In the genomic region with DNA sequence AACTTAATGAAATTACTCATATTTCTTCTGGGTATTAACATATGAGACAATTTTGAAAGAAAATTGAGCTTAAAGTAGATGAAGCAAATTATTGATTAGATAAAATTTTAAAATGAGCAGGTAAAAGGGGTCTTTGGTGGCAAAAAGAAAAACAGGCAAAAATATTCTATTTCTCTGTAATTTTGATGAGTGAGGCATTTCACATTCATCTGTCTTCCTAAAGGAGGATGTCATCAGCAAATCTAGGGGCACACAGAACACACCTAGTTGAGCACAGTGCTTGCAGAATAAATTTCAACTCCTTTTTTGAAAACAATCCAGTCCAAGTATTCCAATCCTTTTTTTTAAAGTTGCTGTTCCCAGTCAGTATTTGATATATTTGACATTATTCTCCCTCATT, we compare ENCODE assay signal across 38 cellular contexts. TPM values are rescaled to one million over a fixed set of nuclear protein-coding genes. Genes with fewer than 3 reads are reported as not detected.
"Had no signal": no experiment of that assay in that cellular context is flagged by ENCODE, and none has a peak within 500 bp of the region (broad histone marks: within the 10 kb centered on the region; RNA-seq: fewer than 3 reads in every experiment).

No MANE protein-coding gene starts in this region.

- H3K27me3 ChIP-seq: MG63 had no signal

- H3K4me3 ChIP-seq: MG63 had no signal

- DNase-seq: Karpas-422, Kasumi-1, MG63, MM.1S, MV-4-11, NCI-H1048, NCI-H1092, NCI-H1092 treated with DMSO at 0.1 percent for 48 hours, NCI-H1105, NCI-H1105 treated with DMSO at 0.1 percent for 48 hours, NCI-H1417, NCI-H1417 treated with DMSO at 0.1 percent for 48 hours, NCI-H1436, NCI-H1436 treated with DMSO at 0.1 percent for 48 hours, NCI-H146, NCI-H1694, NCI-H1694 treated with DMSO at 0.1 percent for 48 hours, NCI-H187, NCI-H187 treated with DMSO at 0.1 percent for 48 hours, NCI-H1930, NCI-H2029, NCI-H2029 treated with DMSO at 0.1 percent for 48 hours, NCI-H2081, NCI-H2081 treated with DMSO at 0.1 percent for 48 hours, NCI-H2107, NCI-H2171, NCI-H2171 treated with DMSO at 0.1 percent for 48 hours, NCI-H2227 treated with DMSO at 0.1 percent for 48 hours, NCI-H226, NCI-H345, NCI-H446, NCI-H446 treated with DMSO at 0.1 percent for 48 hours, NCI-H510A, NCI-H510A treated with DMSO at 0.1 percent for 48 hours had no signal

RNA-seq across cellular contexts. Expression of gene ALDOB, which starts 20.7 kb away (rescaled TPM):
- total RNA-seq: LHCN-M2, M059J, MCF 10A, NCI-H460 had no signal

RNA-seq across cellular contexts. Expression of gene BAAT, which starts 30.0 kb away (rescaled TPM):
- total RNA-seq: M059J had no signal
